In genomic region chr19:5705552-5705951, GRCh38 we compare ENCODE assay signal across 1 cellular context.
TF ChIP-seq lines count a peak whose summit lies in the region.

No MANE protein-coding gene starts in this region.

TF ChIP-seq in HepG2, 621 proteins besides CTCF, POLR2A, EP300 and RAD21:
- TF ChIP-seq ZFX (CRISPR knock-in tag; IDR thresholded peaks at IDR 0.05; ENCODE audit: low read depth) (no peak), AGO2 (optimal IDR thresholded peaks at IDR 0.05; ENCODE audit: low read depth, low read length) (peak; percentile 72), ZNF761 (CRISPR knock-in tag; conservative IDR thresholded peaks at IDR 0.05) (no peak), KDM3A (CRISPR knock-in tag; IDR thresholded peaks at IDR 0.05; ENCODE audit: low read depth) (no peak), RBFOX2 (IDR thresholded peaks at IDR 0.05; ENCODE audit: low read depth, low read length) (0 out of 2 replicates have a peak, but pooled peaks have one; percentile 33), ARHGAP35 (CRISPR knock-in tag; IDR thresholded peaks at IDR 0.05; ENCODE audit: borderline replicate concordance) (no peak), TOPORS (CRISPR knock-in tag; IDR thresholded peaks at IDR 0.05) (no peak), POLR2AphosphoS5 (IDR thresholded peaks at IDR 0.05; ENCODE audit: low read depth, low read length) (0 out of 2 replicates have a peak, but pooled peaks have one; percentile 17), ZBTB1 (CRISPR knock-in tag; IDR thresholded peaks at IDR 0.05; ENCODE audit: borderline replicate concordance) (no peak)
- TF ChIP-seq, protein P1, sequence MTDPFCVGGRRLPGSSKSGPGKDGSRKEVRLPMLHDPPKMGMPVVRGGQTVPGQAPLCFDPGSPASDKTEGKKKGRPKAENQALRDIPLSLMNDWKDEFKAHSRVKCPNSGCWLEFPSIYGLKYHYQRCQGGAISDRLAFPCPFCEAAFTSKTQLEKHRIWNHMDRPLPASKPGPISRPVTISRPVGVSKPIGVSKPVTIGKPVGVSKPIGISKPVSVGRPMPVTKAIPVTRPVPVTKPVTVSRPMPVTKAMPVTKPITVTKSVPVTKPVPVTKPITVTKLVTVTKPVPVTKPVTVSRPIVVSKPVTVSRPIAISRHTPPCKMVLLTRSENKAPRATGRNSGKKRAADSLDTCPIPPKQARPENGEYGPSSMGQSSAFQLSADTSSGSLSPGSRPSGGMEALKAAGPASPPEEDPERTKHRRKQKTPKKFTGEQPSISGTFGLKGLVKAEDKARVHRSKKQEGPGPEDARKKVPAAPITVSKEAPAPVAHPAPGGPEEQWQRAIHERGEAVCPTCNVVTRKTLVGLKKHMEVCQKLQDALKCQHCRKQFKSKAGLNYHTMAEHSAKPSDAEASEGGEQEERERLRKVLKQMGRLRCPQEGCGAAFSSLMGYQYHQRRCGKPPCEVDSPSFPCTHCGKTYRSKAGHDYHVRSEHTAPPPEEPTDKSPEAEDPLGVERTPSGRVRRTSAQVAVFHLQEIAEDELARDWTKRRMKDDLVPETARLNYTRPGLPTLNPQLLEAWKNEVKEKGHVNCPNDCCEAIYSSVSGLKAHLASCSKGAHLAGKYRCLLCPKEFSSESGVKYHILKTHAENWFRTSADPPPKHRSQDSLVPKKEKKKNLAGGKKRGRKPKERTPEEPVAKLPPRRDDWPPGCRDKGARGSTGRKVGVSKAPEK (CRISPR knock-in tag; IDR thresholded peaks at IDR 0.05; ENCODE audit: borderline replicate concordance): no peak
